Comparison of ENCODE assay signal across 8 cellular contexts in the genomic region with DNA sequence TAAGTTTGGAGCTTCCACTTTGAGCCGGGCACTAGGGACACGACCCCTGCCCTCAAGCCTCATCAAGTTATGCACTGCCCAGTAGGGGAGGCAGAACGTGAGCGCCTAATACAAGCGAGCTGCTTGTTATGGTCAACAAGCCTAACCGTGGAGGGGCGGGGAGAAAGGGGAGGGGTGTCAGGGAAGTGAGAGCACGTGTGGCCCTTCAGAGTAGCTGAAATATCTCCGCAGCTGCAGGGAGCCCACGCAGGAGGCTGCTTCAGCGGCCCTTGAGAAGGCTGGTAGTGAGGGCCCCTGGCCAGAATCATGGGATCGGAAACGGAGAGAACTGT. TPM values are rescaled to one million over a fixed set of nuclear protein-coding genes. Genes with fewer than 3 reads are reported as not detected.
DNase-seq lines count a peak whose midpoint lies in the region; ATAC-seq and TF ChIP-seq lines count a peak whose summit lies in the region.

No MANE protein-coding gene starts in this region.

- H3K36me3 ChIP-seq in BJ (ENCODE audit: control insufficient read depth, insufficient read depth, low read length): no peaks in the 10 kb centered on the region
- no peaks in the 10 kb centered on the region for H3K36me3 ChIP-seq in trophoblast cell (ENCODE audit: control insufficient read depth in 1 of 2, insufficient read depth in 2 of 2, low read length in 2 of 2)

- H3K27me3 ChIP-seq in BJ (ENCODE audit: control insufficient read depth, insufficient read depth, low read length) (peaks cover 2% of the 10 kb centered on the region; the same call in 1 of the 2 replicates), trophoblast cell (ENCODE audit: insufficient read depth, low read length) (peaks cover 4% of the 10 kb centered on the region)

- peaks cover 3 to 13% of the 10 kb centered on the region in 2 donors for H3K9me3 Mint-ChIP-seq in activated naive CD4-positive, alpha-beta T cell treated with anti-CD3 and anti-CD28 coated beads, Interleukin-2, amount 50 U/mL, for 72 hours

- H3K79me2 ChIP-seq in trophoblast cell (ENCODE audit: control insufficient read depth, insufficient read depth, low read length, poor library complexity): peaks cover 2% of the 10 kb centered on the region

- H3K4me2 ChIP-seq in trophoblast cell (ENCODE audit: low read length): peak overlapping the region; percentile 93

- H3K9me3 ChIP-seq in trophoblast cell (ENCODE audit: insufficient read depth, low read depth, low read length): no peaks in the 10 kb centered on the region

- TF ChIP-seq CTCF in BJ (IDR thresholded peaks at IDR 0.05; ENCODE audit: insufficient read depth, low read depth, low read length): no peak

- H3K27ac ChIP-seq in trophoblast cell (ENCODE audit: low read depth, low read length): no peak overlapping the region

- H2BK120ac ChIP-seq in trophoblast cell (ENCODE audit: insufficient read depth, low read length, poor library complexity): no peak overlapping the region

- no peak overlapping the region for H2BK5ac ChIP-seq in trophoblast cell (ENCODE audit: low read depth, low read length, poor library complexity)

- H3K23ac ChIP-seq in trophoblast cell (ENCODE audit: low read length): no peak overlapping the region

- intact Hi-C loops in cardiac septum (cut with DNase I): no loop called here

- ATAC-seq in GM19043 (IDR thresholded peaks at IDR 0.05; ENCODE audit: low read depth, unreplicated experiment) (peak; percentile 51), HG03354 (IDR thresholded peaks at IDR 0.05; ENCODE audit: poor library complexity, severe bottlenecking, unreplicated experiment) (peak; percentile 66)
- ATAC-seq in activated naive CD4-positive, alpha-beta T cell treated with anti-CD3 and anti-CD28 coated beads, Interleukin-2, amount 50 U/mL, for 72 hours: peak; percentile 18 to 20

- H2AK5ac ChIP-seq in trophoblast cell (ENCODE audit: low read length): no peak overlapping the region

- DNase-seq in BJ (ENCODE audit: low read depth) (no peak), OCI-M1 (lab: John Stamatoyannopoulos, UW) (peak; percentile 81), cardiac septum (ENCODE audit: low spot score) (peak; percentile 77), trophoblast cell (peak in 1 of 2 donors; percentile 42), NCI-H226 (no peak)
- DNase-seq in activated naive CD4-positive, alpha-beta T cell treated with anti-CD3 and anti-CD28 coated beads, Interleukin-2, amount 50 U/mL, for 72 hours (ENCODE audit: low spot score in 2 of 2): no peak

- CTCF ChIA-PET in BJ (lab: Yijun Ruan, JAX): interaction anchor here (0.5 to 1.2 kb wide), 8 partner anchors 9 to 141 kb away, joined by 3 to 5 read pairs (median 3); no protein-coding TSS in a partner anchor

- H3K27ac Mint-ChIP-seq in activated naive CD4-positive, alpha-beta T cell treated with anti-CD3 and anti-CD28 coated beads, Interleukin-2, amount 50 U/mL, for 72 hours: peak overlapping the region in 1 of 2 donors; percentile 48

- no peak overlapping the region for H2BK12ac ChIP-seq in trophoblast cell (ENCODE audit: low read length)

- POLR2A ChIA-PET in BJ (lab: Charles Lee): no interaction called here

- no peak overlapping the region for H3K18ac ChIP-seq in trophoblast cell (ENCODE audit: low read length)

- WGBS in trophoblast cell (ENCODE audit: extremely low coverage, insufficient coverage, insufficient read length): no CpG with 5 or more reads among the region's 13 CpGs

- H3K79me1 ChIP-seq in trophoblast cell (ENCODE audit: low read length): peaks cover 8% of the 10 kb centered on the region

- H4K91ac ChIP-seq in trophoblast cell (ENCODE audit: low read depth, low read length): no peak overlapping the region

- peak overlapping the region; percentile 72 for H4K8ac ChIP-seq in trophoblast cell (ENCODE audit: low read depth, low read length)

- H3K9ac ChIP-seq in trophoblast cell (ENCODE audit: low read length): no peak overlapping the region

- no peak overlapping the region for H4K12ac ChIP-seq in trophoblast cell (ENCODE audit: low read depth, low read length)

- peaks cover 4% of the 10 kb centered on the region in 2 experiments for H3K4me1 ChIP-seq in trophoblast cell (ENCODE audit: control insufficient read depth in 1 of 2, insufficient read depth in 2 of 2, low read length in 2 of 2)

- no peak overlapping the region for H3K4ac ChIP-seq in trophoblast cell (ENCODE audit: low read depth, low read length)

- peaks cover 11 to 22% of the 10 kb centered on the region in 2 donors for H3K36me3 Mint-ChIP-seq in activated naive CD4-positive, alpha-beta T cell treated with anti-CD3 and anti-CD28 coated beads, Interleukin-2, amount 50 U/mL, for 72 hours

- peak overlapping the region; percentile 87 for H2AFZ ChIP-seq in trophoblast cell (ENCODE audit: insufficient read depth, low read length, poor library complexity)

- H3K4me3 ChIP-seq in BJ (ENCODE audit: low read depth, low read length): peak overlapping the region; percentile 51
- peak overlapping the region; percentile 77 for H3K4me3 ChIP-seq in trophoblast cell (ENCODE audit: low read depth, low read length)

- H3K14ac ChIP-seq in trophoblast cell (ENCODE audit: low read length): peak overlapping the region; percentile 66

RNA-seq across cellular contexts. Expression of a gene that starts 0.7 kb away (rescaled TPM):
- polyA plus RNA-seq in BJ (2011; rRNA removed): 0.64 and 0.75 TPM in 2 replicates
- 0.62 and 1.6 TPM in 2 replicates for polyA minus RNA-seq in BJ (2011; rRNA and poly(A)+ RNA removed)
- 10 to 100 TPM; 10.5 to 14.6 TPM for total RNA-seq in activated naive CD4-positive, alpha-beta T cell treated with anti-CD3 and anti-CD28 coated beads, Interleukin-2, amount 50 U/mL, for 72 hours
- total RNA-seq in cardiac septum: 17.4 TPM
- 3.1 and 3.3 TPM in 2 replicates for polyA plus RNA-seq in trophoblast cell (2013)

RNA-seq across cellular contexts. Expression of a gene that starts 6.1 kb away (rescaled TPM):
- polyA plus RNA-seq in BJ (2011; rRNA removed): 0.22 and 0.47 TPM in 2 replicates
- polyA minus RNA-seq in BJ (2011; rRNA and poly(A)+ RNA removed): 0.14 and 0.26 TPM in 2 replicates
- total RNA-seq in activated naive CD4-positive, alpha-beta T cell treated with anti-CD3 and anti-CD28 coated beads, Interleukin-2, amount 50 U/mL, for 72 hours: under 1 TPM; 0.16 to 0.99 TPM
- 0.81 TPM for total RNA-seq in cardiac septum
- polyA plus RNA-seq in trophoblast cell (2013): 0.61 and 0.68 TPM in 2 replicates

Comparison
In these comparisons a context has a peak if more than half of its experiments do, and no peak if none do; other contexts are left out.
1. DNase-seq: peak in OCI-M1 (single experiment) and cardiac septum (single experiment); none in BJ (single experiment), activated naive CD4-positive, alpha-beta T cell treated with anti-CD3 and anti-CD28 coated beads, Interleukin-2, amount 50 U/mL, for 72 hours (0 of 2) and NCI-H226 (single experiment).
2. Peak in every context shown above with its lines, with median percentiles within 50 percentile points of each other: ATAC-seq.